Comparison of ENCODE assay signal across 11 cellular contexts in genomic region chr5:2169862-2170820, GRCh38.
"Had no signal": no experiment of that assay in that cellular context is flagged by ENCODE, and none has a peak within 500 bp of the region (broad histone marks: within the 10 kb centered on the region; RNA-seq: fewer than 3 reads in every experiment).

No MANE protein-coding gene starts in this region.

- H3K4me3 ChIP-seq: esophagus muscularis mucosa, heart left ventricle, prostate gland, right lobe of liver, upper lobe of left lung had no signal

- H3K36me3 ChIP-seq: esophagus muscularis mucosa, heart left ventricle, prostate gland, right lobe of liver, upper lobe of left lung had no signal

- H3K27ac ChIP-seq: esophagus muscularis mucosa, heart left ventricle, prostate gland, right lobe of liver, upper lobe of left lung had no signal

- DNase-seq: activated CD4-positive, alpha-beta T cell treated with anti-CD3 and anti-CD28 coated beads for 48 hours; activated naive CD4-positive, alpha-beta T cell treated with Interleukin-2 at 50 U/mL for 16 hours; activated naive CD8-positive, alpha-beta T cell treated with anti-CD3 and anti-CD28 coated beads, Interleukin-2, amount 50 U/mL, for 24 hours; heart left ventricle; stimulated activated CD4-positive, alpha-beta T cell treated with anti-CD3 and anti-CD28 coated beads, Interleukin-2, amount 100 ng/mL, for 24 hours; stimulated activated naive CD4-positive, alpha-beta T cell had no signal

- H3K9me3 ChIP-seq: esophagus muscularis mucosa, heart left ventricle, prostate gland, right lobe of liver, upper lobe of left lung had no signal

- H3K27me3 ChIP-seq: right lobe of liver, upper lobe of left lung had no signal

- ATAC-seq: activated naive CD8-positive, alpha-beta T cell treated with anti-CD3 and anti-CD28 coated beads, Interleukin-2, amount 50 U/mL, for 24 hours; heart left ventricle; WTC11 had no signal

- H3K4me1 ChIP-seq: esophagus muscularis mucosa, prostate gland, right lobe of liver, upper lobe of left lung had no signal
